ENCODE assay signal across 18 cellular contexts in genomic region chr21:25626752-25627151, GRCh38. TPM values are rescaled to one million over a fixed set of nuclear protein-coding genes. Genes with fewer than 3 reads are reported as not detected.
A peak's percentile ranks its signal among the peaks of the same experiment; 100 is the strongest.
DNase-seq lines count a peak whose midpoint lies in the region; ATAC-seq, FAIRE-seq and TF ChIP-seq lines count a peak whose summit lies in the region.
"Had no signal": no experiment of that assay in that cellular context is flagged by ENCODE, and none has a peak within 500 bp of the region (broad histone marks: within the 10 kb centered on the region; RNA-seq: fewer than 3 reads in every experiment).

No MANE protein-coding gene starts in this region.

- no peak for FAIRE-seq in small intestine (lab: Jason Lieb, UNC)
- FAIRE-seq: GM12892 had no signal

- no peaks in the 10 kb centered on the region for H3F3A ChIP-seq in SK-N-SH (replicated peaks; ENCODE audit: insufficient read depth)

- TF ChIP-seq EP300 in SK-N-SH (IDR thresholded peaks at IDR 0.05; ENCODE audit: borderline replicate concordance in 1 of 2, low read depth in 1 of 2, low read length in 1 of 2): no peak

- H3K9me3 ChIP-seq in SK-N-SH: no peaks in the 10 kb centered on the region
- H3K9me3 ChIP-seq in hepatocyte (ENCODE audit: low read depth): no peaks in the 10 kb centered on the region
- H3K9me3 ChIP-seq in small intestine (ENCODE audit: control insufficient read depth, low read depth): no peaks in the 10 kb centered on the region

- H3K9ac ChIP-seq in SK-N-SH: no peak overlapping the region

- peak overlapping the region in 1 of 2 experiments; percentile 28; a peak in 2 of 4 replicates for H3K27ac ChIP-seq in SK-N-SH (ENCODE audit: low read depth in 2 of 2, low read length in 1 of 2)
- no peak overlapping the region for H3K27ac ChIP-seq in hepatocyte
- no peak overlapping the region for H3K27ac ChIP-seq in small intestine (ENCODE audit: low read depth in 1 of 2, low read length in 1 of 2)
- H3K27ac ChIP-seq: PC-9 had no signal

- no peaks in the 10 kb centered on the region for H3K27me3 ChIP-seq in SK-N-SH (ENCODE audit: insufficient read depth)
- H3K27me3 ChIP-seq in hepatocyte: no peaks in the 10 kb centered on the region
- H3K27me3 ChIP-seq in small intestine (ENCODE audit: control insufficient read depth in 2 of 2, insufficient read depth in 2 of 2, low read length in 2 of 2): no peaks in the 10 kb centered on the region

- 70% methylated on average over 2 of the region's 2 CpGs for WGBS in SK-N-SH (ENCODE audit: low lambda C conversion rate)
- WGBS in hepatocyte (ENCODE audit: low lambda C conversion rate, missing lambda C conversion rate): 72% methylated on average over 2 of the region's 2 CpGs
- WGBS in small intestine, 3 donors: 49 to 59% (median 53%) methylated on average over 2 of the region's 2 CpGs

- CTCF ChIA-PET in SK-N-SH (lab: Yijun Ruan, JAX): interaction anchor here (1.0 to 4.6 kb wide), 2 partner anchors 16 to 19 kb away, joined by 3 to 22 read pairs; no protein-coding TSS in a partner anchor
- CTCF ChIA-PET in T-cell (lab: Charles Lee): no interaction called here

- H3K79me2 ChIP-seq in SK-N-SH (ENCODE audit: insufficient read depth) (no peaks in the 10 kb centered on the region), hepatocyte (no peaks in the 10 kb centered on the region)

- no peak overlapping the region for H3K4me3 Mint-ChIP-seq in stimulated activated naive B cell treated with anti-CD40 and anti-IgM and Interleukin-4, amounts not matched to agents 10 μg/mL and 1 μg/mL and 100 μg/mL, for 72 hours
- no peak overlapping the region for H3K4me3 Mint-ChIP-seq in T-cell
- H3K4me3 Mint-ChIP-seq: activated naive CD8-positive, alpha-beta T cell; nephron had no signal

- no peak overlapping the region for H3K27ac Mint-ChIP-seq in stimulated activated naive B cell treated with anti-CD40 and anti-IgM and Interleukin-4, amounts not matched to agents 10 μg/mL and 1 μg/mL and 100 μg/mL, for 72 hours
- H3K27ac Mint-ChIP-seq in T-cell: no peak overlapping the region
- H3K27ac Mint-ChIP-seq: activated naive CD8-positive, alpha-beta T cell; nephron had no signal

- no peaks in the 10 kb centered on the region for H4K20me1 ChIP-seq in SK-N-SH (ENCODE audit: insufficient read depth)
- no peaks in the 10 kb centered on the region for H4K20me1 ChIP-seq in hepatocyte (ENCODE audit: insufficient read depth, poor library complexity, severe bottlenecking)

- H3K4me1 ChIP-seq in SK-N-SH (ENCODE audit: control insufficient read depth in 1 of 2, insufficient read depth in 2 of 2, low read depth in 1 of 2, low read length in 1 of 2) (peaks cover 0 to 6% of the 10 kb centered on the region in 2 experiments; a peak in 2 of 4 replicates), hepatocyte (ENCODE audit: insufficient read depth) (no peaks in the 10 kb centered on the region), small intestine (ENCODE audit: control insufficient read depth in 2 of 2, insufficient read depth in 1 of 2, low read depth in 1 of 2, low read length in 1 of 2) (no peaks in the 10 kb centered on the region)

- no peaks in the 10 kb centered on the region for H3K9me3 Mint-ChIP-seq in stimulated activated naive B cell treated with anti-CD40 and anti-IgM and Interleukin-4, amounts not matched to agents 10 μg/mL and 1 μg/mL and 100 μg/mL, for 72 hours
- no peaks in the 10 kb centered on the region for H3K9me3 Mint-ChIP-seq in T-cell
- H3K9me3 Mint-ChIP-seq: nephron had no signal

- no peak overlapping the region for H2AFZ ChIP-seq in SK-N-SH (ENCODE audit: low read depth)
- no peak overlapping the region for H2AFZ ChIP-seq in hepatocyte
- H2AFZ ChIP-seq: PC-9 had no signal

- H3K36me3 Mint-ChIP-seq in stimulated activated naive B cell treated with anti-CD40 and anti-IgM and Interleukin-4, amounts not matched to agents 10 μg/mL and 1 μg/mL and 100 μg/mL, for 72 hours: no peaks in the 10 kb centered on the region
- H3K36me3 Mint-ChIP-seq in T-cell: no peaks in the 10 kb centered on the region
- H3K36me3 Mint-ChIP-seq: activated naive CD8-positive, alpha-beta T cell had no signal

- H3K4me2 ChIP-seq in SK-N-SH: no peak overlapping the region
- no peak overlapping the region for H3K4me2 ChIP-seq in hepatocyte
- H3K4me2 ChIP-seq: PC-9 had no signal

- H3K27me3 Mint-ChIP-seq in stimulated activated naive B cell treated with anti-CD40 and anti-IgM and Interleukin-4, amounts not matched to agents 10 μg/mL and 1 μg/mL and 100 μg/mL, for 72 hours: no peaks in the 10 kb centered on the region
- H3K27me3 Mint-ChIP-seq in T-cell: no peaks in the 10 kb centered on the region
- H3K27me3 Mint-ChIP-seq: activated naive CD8-positive, alpha-beta T cell had no signal

- ATAC-seq in SK-N-SH treated with all-trans-retinoic acid at 6 μM for 48 hours (no peak), T-cell (replicated peaks in 1 of 4) (no peak)
- no peak for ATAC-seq in stimulated activated naive B cell treated with anti-CD40 and anti-IgM and Interleukin-4, amounts not matched to agents 10 μg/mL and 1 μg/mL and 100 μg/mL, for 72 hours (replicated peaks)

- H3K9me2 ChIP-seq in SK-N-SH: no peaks in the 10 kb centered on the region
- H3K9me2 ChIP-seq in hepatocyte (replicated peaks; ENCODE audit: insufficient read depth): no peaks in the 10 kb centered on the region

- no peaks in the 10 kb centered on the region for H3K36me3 ChIP-seq in SK-N-SH (replicated peaks in 1 of 2; ENCODE audit: control insufficient read depth in 1 of 2, insufficient read depth in 2 of 2, low read length in 1 of 2)
- H3K36me3 ChIP-seq in hepatocyte (replicated peaks; ENCODE audit: insufficient read depth, low read depth): no peaks in the 10 kb centered on the region
- H3K36me3 ChIP-seq in small intestine (ENCODE audit: control insufficient read depth in 2 of 2, insufficient read depth in 2 of 2, low read length in 2 of 2): no peaks in the 10 kb centered on the region

- H3K4me3 ChIP-seq in SK-N-SH (ENCODE audit: low read depth in 2 of 2, low read length in 1 of 2) (no peak overlapping the region), hepatocyte (no peak overlapping the region), small intestine (ENCODE audit: low read depth in 1 of 2, low read length in 2 of 2) (no peak overlapping the region)
- H3K4me3 ChIP-seq: PC-9 had no signal

- TF ChIP-seq CTCF in SK-N-SH (IDR thresholded peaks at IDR 0.05) (no peak), hepatocyte (IDR thresholded peaks at IDR 0.05; ENCODE audit: poor library complexity) (no peak)

- peak; percentile 33 for DNase-seq in SK-N-SH
- DNase-seq in astrocyte of the hippocampus (ENCODE audit: low read depth, low spot score): peak; percentile 14
- peak; percentile 22 for DNase-seq in hepatocyte (ENCODE audit: low spot score)
- peak; percentile 6 for DNase-seq in small intestine
- DNase-seq in stimulated activated naive B cell treated with anti-CD40 and anti-IgM and Interleukin-4, amounts not matched to agents 10 μg/mL and 1 μg/mL and 100 μg/mL, for 72 hours: no peak
- no peak for DNase-seq in NCI-H524 treated with DMSO at 0.1 percent for 48 hours (lab: John Stamatoyannopoulos, UW)
- no peak for DNase-seq in T-cell
- DNase-seq: activated CD4-positive, alpha-beta T cell treated with anti-CD3 and anti-CD28 coated beads, Interleukin-2, amount 50 U/mL, for 4 hours; activated T-cell treated with anti-CD3 and anti-CD28 coated beads, Interleukin-2, amount 50 U/mL, for 1 hour; effector CD8-positive, alpha-beta T cell; GF-D8; NCI-H1092 treated with DMSO at 0.1 percent for 48 hours; PC-9; SW 1271 had no signal

- POLR2A ChIA-PET in SK-N-SH (lab: Yijun Ruan, JAX): no interaction called here
- POLR2A ChIA-PET in T-cell (lab: Charles Lee): no interaction called here

- no peaks in the 10 kb centered on the region for H3K4me1 Mint-ChIP-seq in stimulated activated naive B cell treated with anti-CD40 and anti-IgM and Interleukin-4, amounts not matched to agents 10 μg/mL and 1 μg/mL and 100 μg/mL, for 72 hours
- H3K4me1 Mint-ChIP-seq in T-cell: no peaks in the 10 kb centered on the region

- TF ChIP-seq RAD21 in SK-N-SH (IDR thresholded peaks at IDR 0.05; ENCODE audit: low read length): no peak

TF ChIP-seq in SK-N-SH, 30 proteins besides CTCF, POLR2A, EP300 and RAD21 (continues in another document):
- no peak for TF ChIP-seq POLR2AphosphoS5 (IDR thresholded peaks at IDR 0.05; ENCODE audit: low read depth, low read length)
- TF ChIP-seq, protein P1, sequence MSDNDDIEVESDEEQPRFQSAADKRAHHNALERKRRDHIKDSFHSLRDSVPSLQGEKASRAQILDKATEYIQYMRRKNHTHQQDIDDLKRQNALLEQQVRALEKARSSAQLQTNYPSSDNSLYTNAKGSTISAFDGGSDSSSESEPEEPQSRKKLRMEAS (IDR thresholded peaks at IDR 0.05; ENCODE audit: low read depth): no peak
- TF ChIP-seq SIN3A (IDR thresholded peaks at IDR 0.05; ENCODE audit: borderline replicate concordance, low read depth, low read length): no peak
- no peak for TF ChIP-seq YY1 (IDR thresholded peaks at IDR 0.05; ENCODE audit: low read depth)
- TF ChIP-seq RXRA (IDR thresholded peaks at IDR 0.05; ENCODE audit: borderline replicate concordance, low read depth): no peak
- no peak for TF ChIP-seq RCOR1 (IDR thresholded peaks at IDR 0.05; ENCODE audit: low read length)

RNA-seq across cellular contexts. Expression of gene JAM2, which starts 12.3 kb away (rescaled TPM):
- polyA plus RNA-seq in SK-N-SH (2012; rRNA removed): 8.3 and 8.4 TPM in 2 replicates
- 9.1 and 9.3 TPM in 2 replicates for polyA plus RNA-seq in SK-N-SH (2012; cell fraction: cytosol; rRNA removed)
- 4.8 and 8.1 TPM in 2 replicates for polyA plus RNA-seq in SK-N-SH (2012; cell fraction: nucleus; rRNA removed)
- total RNA-seq in hepatocyte: 1.5 and 1.8 TPM in 2 replicates
- polyA plus RNA-seq in hepatocyte: 3.6 and 4.9 TPM in 2 replicates
- 10 to 100 TPM in 1 of 3 donors, under 1 TPM in 1, not detected in 1; 0.27 to 13.3 TPM for polyA plus RNA-seq in small intestine
- total RNA-seq in T-cell: under 1 TPM in 2 of 5 donors, not detected in 3; 0.43 to 0.99 TPM
- total RNA-seq: PC-9 had no signal

RNA-seq across cellular contexts. Expression of gene MRPL39, which starts 19.5 kb away (rescaled TPM):
- polyA plus RNA-seq in SK-N-SH (2012; rRNA removed) (21.1 and 26.9 TPM in 2 replicates), hepatocyte (43.0 and 47.0 TPM in 2 replicates), small intestine (10 to 100 TPM; 31.1 to 42.9 (median 31.3) TPM)
- 30.2 and 43.6 TPM in 2 replicates for polyA plus RNA-seq in SK-N-SH (2012; cell fraction: cytosol; rRNA removed)
- 7.3 and 13.5 TPM in 2 replicates for polyA plus RNA-seq in SK-N-SH (2012; cell fraction: nucleus; rRNA removed)
- total RNA-seq in hepatocyte (22.8 and 27.4 TPM in 2 replicates), T-cell (10 to 100 TPM; 10.6 to 18.2 (median 14.8) TPM)

Comparison
In these comparisons a context has a peak if more than half of its experiments do, and no peak if none do; other contexts are left out.
1. DNase-seq: peak in SK-N-SH (single experiment), astrocyte of the hippocampus (single experiment), hepatocyte (single experiment) and small intestine (single experiment); none in stimulated activated naive B cell treated with anti-CD40 and anti-IgM and Interleukin-4, amounts not matched to agents 10 μg/mL and 1 μg/mL and 100 μg/mL, for 72 hours (single experiment), NCI-H524 treated with DMSO at 0.1 percent for 48 hours (single experiment) and T-cell (0 of 34).